18 cellular contexts compared by ENCODE assay signal in genomic region chr20:1371830-1372539, GRCh38. TPM values are rescaled to one million over a fixed set of nuclear protein-coding genes. Genes with fewer than 3 reads are reported as not detected.
DNase-seq lines count a peak whose midpoint lies in the region; ATAC-seq and TF ChIP-seq lines count a peak whose summit lies in the region.
"Had no signal": no experiment of that assay in that cellular context is flagged by ENCODE, and none has a peak within 500 bp of the region (broad histone marks: within the 10 kb centered on the region; RNA-seq: fewer than 3 reads in every experiment).

No MANE protein-coding gene starts in this region.

- peaks cover 62% of the 10 kb centered on the region for H3K36me3 Mint-ChIP-seq in T-helper 2 cell treated with Interferon-gamma antibody and Interleukin-4, amounts not matched to agents 5 μg/mL and 100 μg/mL, for 36 hours (ENCODE audit: low read depth)
- peaks cover 53% of the 10 kb centered on the region for H3K36me3 Mint-ChIP-seq in effector memory CD8-positive, alpha-beta T cell (ENCODE audit: insufficient read depth)

- peaks cover 0 to 56% (median 40%) of the 10 kb centered on the region in 4 donors for H3K4me1 ChIP-seq in sigmoid colon
- H3K4me1 ChIP-seq in neuronal stem cell (ENCODE audit: control insufficient read depth in 2 of 2, insufficient read depth in 1 of 2, low read depth in 1 of 2, low read length in 2 of 2) = peaks cover 6 to 8% of the 10 kb centered on the region in 2 donors

- H3K27me3 Mint-ChIP-seq in T-helper 2 cell treated with Interferon-gamma antibody and Interleukin-4, amounts not matched to agents 5 μg/mL and 100 μg/mL, for 36 hours (ENCODE audit: low read depth) = no peaks in the 10 kb centered on the region
- no peaks in the 10 kb centered on the region for H3K27me3 Mint-ChIP-seq in effector memory CD8-positive, alpha-beta T cell

- no peak overlapping the region for H2BK5ac ChIP-seq in neuronal stem cell (ENCODE audit: low read length)

- no peak overlapping the region for H4K91ac ChIP-seq in neuronal stem cell (ENCODE audit: low read depth, low read length, poor library complexity)

- no peak overlapping the region for H4K8ac ChIP-seq in neuronal stem cell (ENCODE audit: low read depth, low read length)

- no peaks in the 10 kb centered on the region for H3K9me3 Mint-ChIP-seq in T-helper 2 cell treated with Interferon-gamma antibody and Interleukin-4, amounts not matched to agents 5 μg/mL and 100 μg/mL, for 36 hours
- H3K9me3 Mint-ChIP-seq in effector memory CD8-positive, alpha-beta T cell = no peaks in the 10 kb centered on the region
- H3K9me3 Mint-ChIP-seq: CD14-positive monocyte had no signal

- TF ChIP-seq CTCF in LNCaP clone FGC (IDR thresholded peaks at IDR 0.05; ENCODE audit: control insufficient read depth, extremely low read depth, insufficient read depth) (no peak), sigmoid colon (IDR thresholded peaks at IDR 0.05) (no peak)

- no peak overlapping the region for H3K4me3 Mint-ChIP-seq in T-helper 2 cell treated with Interferon-gamma antibody and Interleukin-4, amounts not matched to agents 5 μg/mL and 100 μg/mL, for 36 hours
- no peak overlapping the region for H3K4me3 Mint-ChIP-seq in effector memory CD8-positive, alpha-beta T cell
- H3K4me3 Mint-ChIP-seq: CD14-positive monocyte had no signal

- H3K23ac ChIP-seq in neuronal stem cell (ENCODE audit: low read depth, low read length, poor library complexity) = no peak overlapping the region

- H3K27ac ChIP-seq in sigmoid colon (peak overlapping the region in 3 of 4 donors; percentile 50 to 71 (median 62)), neuronal stem cell (replicated peaks; ENCODE audit: low read length) (no peak overlapping the region)
- H3K27ac ChIP-seq: brain microvascular endothelial cell had no signal

- H3K4me2 ChIP-seq in neuronal stem cell (ENCODE audit: insufficient read depth, low read length, poor library complexity, severe bottlenecking) = no peak overlapping the region
- H3K4me2 ChIP-seq: smooth muscle cell had no signal

- intact Hi-C loops in sigmoid colon (cut with DNase I) = no loop called here

- H3K27me3 ChIP-seq in sigmoid colon = no peaks in the 10 kb centered on the region
- no peaks in the 10 kb centered on the region for H3K27me3 ChIP-seq in neuronal stem cell (ENCODE audit: control insufficient read depth in 3 of 3, insufficient read depth in 3 of 3, low read depth in 1 of 3, low read length in 3 of 3)
- H3K27me3 ChIP-seq: brain microvascular endothelial cell had no signal

- no peak overlapping the region for H2BK120ac ChIP-seq in neuronal stem cell (ENCODE audit: low read depth, low read length)

- TF ChIP-seq POLR2A in sigmoid colon (IDR thresholded peaks at IDR 0.05) = no peak

- H2AK5ac ChIP-seq in neuronal stem cell (ENCODE audit: low read depth, low read length) = no peak overlapping the region

- no peak overlapping the region for H3K18ac ChIP-seq in neuronal stem cell (ENCODE audit: low read length)

- no peak overlapping the region for H2BK15ac ChIP-seq in neuronal stem cell (ENCODE audit: low read length)

- no peaks in the 10 kb centered on the region for H3K9me3 ChIP-seq in sigmoid colon
- H3K9me3 ChIP-seq in neuronal stem cell (replicated peaks in 1 of 2; ENCODE audit: control insufficient read depth in 2 of 2, insufficient read depth in 1 of 2, low read depth in 1 of 2, low read length in 2 of 2) = peaks cover 0 to 5% of the 10 kb centered on the region in 2 donors

- WGBS in sigmoid colon, 2 donors = 80 to 89% methylated on average over 5 of the region's 5 CpGs
- no CpG with 5 or more reads among the region's 5 CpGs for WGBS in neuronal stem cell (ENCODE audit: extremely low coverage in 2 of 2, insufficient read length in 2 of 2, insufficient replicate concordance in 1 of 2), 2 donors

- no peak overlapping the region for H3K9ac ChIP-seq in neuronal stem cell (ENCODE audit: low read depth, low read length, poor library complexity)

- no peak for ATAC-seq in effector memory CD8-positive, alpha-beta T cell (replicated peaks)
- no peak for ATAC-seq in HG02588 (IDR thresholded peaks at IDR 0.05; ENCODE audit: unreplicated experiment)

- no peak overlapping the region for H3K14ac ChIP-seq in neuronal stem cell (ENCODE audit: low read length)

- DNase-seq in T-helper 2 cell treated with Interferon-gamma antibody and Interleukin-4, amounts not matched to agents 5 μg/mL and 100 μg/mL, for 36 hours (ENCODE audit: low spot score) = no peak
- DNase-seq in T-helper 2 cell = no peak
- DNase-seq in LNCaP clone FGC (ENCODE audit: low read depth) = peak; percentile 96
- DNase-seq in effector memory CD8-positive, alpha-beta T cell = no peak
- DNase-seq in sigmoid colon = no peak
- no peak for DNase-seq in neuronal stem cell (ENCODE audit: low spot score)
- no peak for DNase-seq in COLO829 (ENCODE audit: low spot score)
- DNase-seq: activated CD4-positive, alpha-beta T cell treated with anti-CD3 and anti-CD28 coated beads, Interleukin-2, amount 50 U/mL, for 1 hour; activated effector memory CD4-positive, alpha-beta T cell treated with Interleukin-2 at 50 U/mL for 16 hours; brain microvascular endothelial cell; effector CD4-positive, alpha-beta T cell; HCEC 1CT; IMR-90; NCI-H1105 treated with DMSO at 0.1 percent for 48 hours; nucleus accumbens had no signal

- H3K36me3 ChIP-seq in sigmoid colon (peaks cover 0 to 33% (median 3%) of the 10 kb centered on the region in 4 donors), neuronal stem cell (replicated peaks in 1 of 2; ENCODE audit: control insufficient read depth in 2 of 2, insufficient read depth in 2 of 2, low read length in 2 of 2) (peaks cover 10 to 76% of the 10 kb centered on the region in 2 donors)

- H3K27ac Mint-ChIP-seq in T-helper 2 cell treated with Interferon-gamma antibody and Interleukin-4, amounts not matched to agents 5 μg/mL and 100 μg/mL, for 36 hours = peak overlapping the region; percentile 36
- H3K27ac Mint-ChIP-seq in effector memory CD8-positive, alpha-beta T cell = peak overlapping the region; percentile 41 to 62

- no peak for TF ChIP-seq EP300 in sigmoid colon (IDR thresholded peaks at IDR 0.05)

- H2BK12ac ChIP-seq in neuronal stem cell (ENCODE audit: low read length) = no peak overlapping the region

- no peak overlapping the region for H2AFZ ChIP-seq in neuronal stem cell (ENCODE audit: low read length)

- H3K4me3 ChIP-seq in LNCaP clone FGC (ENCODE audit: low read depth, low read length) (no peak overlapping the region), sigmoid colon (no peak overlapping the region), neuronal stem cell (ENCODE audit: low read length in 2 of 2) (no peak overlapping the region)
- H3K4me3 ChIP-seq: smooth muscle cell had no signal

- no peak overlapping the region for H3K4ac ChIP-seq in neuronal stem cell (ENCODE audit: low read length)

- H3K79me1 ChIP-seq in neuronal stem cell (ENCODE audit: low read depth, low read length) = no peaks in the 10 kb centered on the region

- peaks cover 41% of the 10 kb centered on the region for H3K4me1 Mint-ChIP-seq in T-helper 2 cell treated with Interferon-gamma antibody and Interleukin-4, amounts not matched to agents 5 μg/mL and 100 μg/mL, for 36 hours (ENCODE audit: low read depth)
- H3K4me1 Mint-ChIP-seq in effector memory CD8-positive, alpha-beta T cell (ENCODE audit: low read depth in 2 of 2) = peaks cover 20 to 23% of the 10 kb centered on the region in 2 donors

RNA-seq across cellular contexts. Expression of gene FKBP1A, which starts 20.9 kb away (rescaled TPM):
- 100 to 1,000 TPM in 1 of 4 donors, 10 to 100 TPM in 3; 71.7 to 118 (median 85.3) TPM for total RNA-seq in sigmoid colon
- polyA plus RNA-seq in sigmoid colon = 100 to 1,000 TPM; 296 to 515 (median 374) TPM
- polyA plus RNA-seq in neuronal stem cell (2013, experiment 1 of 2) = 179 TPM
- 189 TPM for polyA plus RNA-seq in neuronal stem cell (2013, experiment 2 of 2)

RNA-seq across cellular contexts. Expression of gene SDCBP2, which starts 43.0 kb away (rescaled TPM):
- total RNA-seq in sigmoid colon = 1 to 10 TPM; 1.1 to 3.6 (median 1.9) TPM
- 100 to 1,000 TPM; 229 to 724 (median 339) TPM for polyA plus RNA-seq in sigmoid colon
- polyA plus RNA-seq in neuronal stem cell (2013, experiment 1 of 2) = 4.7 TPM
- polyA plus RNA-seq in neuronal stem cell (2013, experiment 2 of 2) = 5.3 TPM
